1 cellular context compared by ENCODE assay signal in the genomic region with DNA sequence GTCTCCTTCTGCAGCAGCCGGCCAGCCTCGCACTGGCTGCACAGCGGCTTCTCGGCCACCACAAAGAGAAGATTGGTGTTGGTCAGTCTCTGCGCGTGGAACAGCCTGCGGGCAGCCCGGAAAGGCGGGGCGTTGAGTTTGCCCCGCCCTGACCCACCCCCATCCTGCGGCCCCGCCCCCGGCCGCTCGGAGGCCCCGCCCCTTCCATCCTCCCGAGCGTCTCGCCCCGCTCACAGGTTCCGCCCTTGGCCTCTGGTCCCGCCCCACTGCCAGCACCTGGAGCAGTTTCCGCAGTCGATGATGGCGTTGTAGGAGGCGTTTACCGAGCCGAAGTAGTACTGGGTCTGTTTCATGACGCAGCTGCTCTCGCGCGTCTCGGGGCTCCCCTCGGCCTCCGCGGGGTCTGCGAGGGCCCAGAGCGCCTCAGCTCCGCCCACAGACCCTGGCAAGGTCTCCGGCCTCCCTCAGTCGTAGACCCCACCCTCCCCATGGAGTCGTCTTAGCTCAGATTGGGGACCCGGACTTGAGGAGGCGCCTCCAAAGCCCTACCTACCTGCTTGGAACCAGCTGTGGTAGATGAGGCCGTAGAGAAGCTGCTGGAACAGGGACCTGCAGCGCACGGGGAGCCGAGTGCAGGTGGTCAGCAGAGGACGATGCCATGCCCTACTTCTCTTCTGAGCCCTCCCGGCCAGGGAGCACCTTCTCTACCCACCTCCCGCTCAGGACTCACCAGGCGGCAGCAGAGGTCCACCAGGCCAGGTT.
TF ChIP-seq lines count a peak whose summit lies in the region.

No MANE protein-coding gene starts in this region.

TF ChIP-seq in HEK293, 187 proteins besides CTCF, POLR2A, EP300 and RAD21 (continued from another document):
- no peak for TF ChIP-seq GLI4 (tag by site-specific recombination; IDR thresholded peaks at IDR 0.05)
- no peak for TF ChIP-seq BCL11B (tag by site-specific recombination; IDR thresholded peaks at IDR 0.05; ENCODE audit: low read depth)
- TF ChIP-seq ZNF792 (tag by site-specific recombination; IDR thresholded peaks at IDR 0.05): no peak
- TF ChIP-seq SCRT2 (tag by site-specific recombination; IDR thresholded peaks at IDR 0.05): no peak
- 0 out of 2 replicates have a peak, but pooled peaks have one; percentile 28 for TF ChIP-seq ZNF629 (tag by site-specific recombination; IDR thresholded peaks at IDR 0.05)
- TF ChIP-seq ZNF416 (tag by site-specific recombination; IDR thresholded peaks at IDR 0.05): no peak
- no peak for TF ChIP-seq ZNF549 (tag by site-specific recombination; IDR thresholded peaks at IDR 0.05)
- no peak for TF ChIP-seq ZNF133 (tag by site-specific recombination; IDR thresholded peaks at IDR 0.05)
- TF ChIP-seq, protein P1, sequence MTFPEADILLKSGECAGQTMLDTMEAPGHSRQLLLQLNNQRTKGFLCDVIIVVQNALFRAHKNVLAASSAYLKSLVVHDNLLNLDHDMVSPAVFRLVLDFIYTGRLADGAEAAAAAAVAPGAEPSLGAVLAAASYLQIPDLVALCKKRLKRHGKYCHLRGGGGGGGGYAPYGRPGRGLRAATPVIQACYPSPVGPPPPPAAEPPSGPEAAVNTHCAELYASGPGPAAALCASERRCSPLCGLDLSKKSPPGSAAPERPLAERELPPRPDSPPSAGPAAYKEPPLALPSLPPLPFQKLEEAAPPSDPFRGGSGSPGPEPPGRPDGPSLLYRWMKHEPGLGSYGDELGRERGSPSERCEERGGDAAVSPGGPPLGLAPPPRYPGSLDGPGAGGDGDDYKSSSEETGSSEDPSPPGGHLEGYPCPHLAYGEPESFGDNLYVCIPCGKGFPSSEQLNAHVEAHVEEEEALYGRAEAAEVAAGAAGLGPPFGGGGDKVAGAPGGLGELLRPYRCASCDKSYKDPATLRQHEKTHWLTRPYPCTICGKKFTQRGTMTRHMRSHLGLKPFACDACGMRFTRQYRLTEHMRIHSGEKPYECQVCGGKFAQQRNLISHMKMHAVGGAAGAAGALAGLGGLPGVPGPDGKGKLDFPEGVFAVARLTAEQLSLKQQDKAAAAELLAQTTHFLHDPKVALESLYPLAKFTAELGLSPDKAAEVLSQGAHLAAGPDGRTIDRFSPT (tag by site-specific recombination; IDR thresholded peaks at IDR 0.05): no peak
- no peak for TF ChIP-seq ZNF132 (tag by site-specific recombination; IDR thresholded peaks at IDR 0.05; ENCODE audit: borderline replicate concordance)
- TF ChIP-seq KLF10 (tag by site-specific recombination; IDR thresholded peaks at IDR 0.05): no peak
- no peak for TF ChIP-seq KLF1 (tag by site-specific recombination; IDR thresholded peaks at IDR 0.05)
- TF ChIP-seq GLI2 (tag by site-specific recombination; IDR thresholded peaks at IDR 0.05; ENCODE audit: borderline replicate concordance, low read depth): no peak
- TF ChIP-seq, protein P2, sequence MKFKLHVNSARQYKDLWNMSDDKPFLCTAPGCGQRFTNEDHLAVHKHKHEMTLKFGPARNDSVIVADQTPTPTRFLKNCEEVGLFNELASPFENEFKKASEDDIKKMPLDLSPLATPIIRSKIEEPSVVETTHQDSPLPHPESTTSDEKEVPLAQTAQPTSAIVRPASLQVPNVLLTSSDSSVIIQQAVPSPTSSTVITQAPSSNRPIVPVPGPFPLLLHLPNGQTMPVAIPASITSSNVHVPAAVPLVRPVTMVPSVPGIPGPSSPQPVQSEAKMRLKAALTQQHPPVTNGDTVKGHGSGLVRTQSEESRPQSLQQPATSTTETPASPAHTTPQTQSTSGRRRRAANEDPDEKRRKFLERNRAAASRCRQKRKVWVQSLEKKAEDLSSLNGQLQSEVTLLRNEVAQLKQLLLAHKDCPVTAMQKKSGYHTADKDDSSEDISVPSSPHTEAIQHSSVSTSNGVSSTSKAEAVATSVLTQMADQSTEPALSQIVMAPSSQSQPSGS (tag by site-specific recombination; IDR thresholded peaks at IDR 0.05; ENCODE audit: low read depth): no peak
- TF ChIP-seq ZNF596 (tag by site-specific recombination; IDR thresholded peaks at IDR 0.05): no peak
- TF ChIP-seq ZNF600 (tag by site-specific recombination; IDR thresholded peaks at IDR 0.05): no peak
- peak; percentile 73 for TF ChIP-seq SP2 (tag by site-specific recombination; IDR thresholded peaks at IDR 0.05)
- TF ChIP-seq, protein P3, sequence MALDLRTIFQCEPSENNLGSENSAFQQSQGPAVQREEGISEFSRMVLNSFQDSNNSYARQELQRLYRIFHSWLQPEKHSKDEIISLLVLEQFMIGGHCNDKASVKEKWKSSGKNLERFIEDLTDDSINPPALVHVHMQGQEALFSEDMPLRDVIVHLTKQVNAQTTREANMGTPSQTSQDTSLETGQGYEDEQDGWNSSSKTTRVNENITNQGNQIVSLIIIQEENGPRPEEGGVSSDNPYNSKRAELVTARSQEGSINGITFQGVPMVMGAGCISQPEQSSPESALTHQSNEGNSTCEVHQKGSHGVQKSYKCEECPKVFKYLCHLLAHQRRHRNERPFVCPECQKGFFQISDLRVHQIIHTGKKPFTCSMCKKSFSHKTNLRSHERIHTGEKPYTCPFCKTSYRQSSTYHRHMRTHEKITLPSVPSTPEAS (tag by site-specific recombination; IDR thresholded peaks at IDR 0.05): no peak
- peak; percentile 66 for TF ChIP-seq ZBTB17 (tag by site-specific recombination; IDR thresholded peaks at IDR 0.05)
